1 cellular context compared by ENCODE assay signal in genomic region chr5:69217732-69218568, GRCh38.
A peak's percentile ranks its signal among the peaks of the same experiment; 100 is the strongest.
TF ChIP-seq lines count a peak whose summit lies in the region.

No MANE protein-coding gene starts in this region.

TF ChIP-seq in K562, 482 proteins besides CTCF, POLR2A, EP300 and RAD21 (continued from another document and continues in another):
- TF ChIP-seq NR0B1 (IDR thresholded peaks at IDR 0.05; ENCODE audit: partially characterized antibody) (no peak), RB1 (IDR thresholded peaks at IDR 0.05; ENCODE audit: low read depth) (0 out of 2 replicates have a peak, but pooled peaks have one; percentile 2), GTF2E2 (tag; IDR thresholded peaks at IDR 0.05) (peak; percentile 72; the same call in 1 of the 2 replicates), KLF10 (CRISPR knock-in tag; IDR thresholded peaks at IDR 0.05) (no peak), ZNF589 (CRISPR knock-in tag; IDR thresholded peaks at IDR 0.05; ENCODE audit: low read depth) (peak; percentile 56; the same call in 1 of the 2 replicates), CCNT2 (IDR thresholded peaks at IDR 0.05; ENCODE audit: borderline replicate concordance, extremely low read depth, insufficient read length, low read depth, low read length) (peak; percentile 20), GMEB1 (CRISPR knock-in tag; IDR thresholded peaks at IDR 0.05) (no peak), FOXK2 (conservative IDR thresholded peaks at IDR 0.05 in 1 of 2, IDR thresholded peaks at IDR 0.05 in 1 of 2; ENCODE audit: low read depth in 2 of 2) (0 out of 4 replicates have a peak, but pooled peaks of 1 of the 2 experiments have one; percentile 10), KDM5B (IDR thresholded peaks at IDR 0.05; ENCODE audit: insufficient replicate concordance, low read depth, low read length) (peak; percentile 75), BHLHE40 (IDR thresholded peaks at IDR 0.05; ENCODE audit: low read length) (peak; percentile 36), ZBTB43 (CRISPR knock-in tag; IDR thresholded peaks at IDR 0.05) (peak; percentile 69; the same call in 1 of the 2 replicates), TARDBP (IDR thresholded peaks at IDR 0.05) (no peak), NFRKB (IDR thresholded peaks at IDR 0.05; ENCODE audit: low read depth) (peak; percentile 77), CHAMP1 (IDR thresholded peaks at IDR 0.05) (0 out of 2 replicates have a peak, but pooled peaks have one; percentile 57), PTRF (tag; IDR thresholded peaks at IDR 0.05) (no peak), TOE1 (IDR thresholded peaks at IDR 0.05; ENCODE audit: borderline replicate concordance) (peak; percentile 47; the same call in 1 of the 2 replicates), TOE1 (CRISPR knock-in tag; IDR thresholded peaks at IDR 0.05; ENCODE audit: borderline replicate concordance, low read depth) (peak; percentile 58; the same call in 1 of the 2 replicates), MXI1 (IDR thresholded peaks at IDR 0.05; ENCODE audit: low read depth, low read length) (no peak), ZBTB1 (CRISPR knock-in tag; IDR thresholded peaks at IDR 0.05; ENCODE audit: borderline replicate concordance, low read depth) (0 out of 2 replicates have a peak, but pooled peaks have one; percentile 82), GABPB1 (CRISPR knock-in tag; IDR thresholded peaks at IDR 0.05) (peak; percentile 84), TAF1 (IDR thresholded peaks at IDR 0.05; ENCODE audit: control insufficient read depth, extremely low read depth, insufficient read depth, low read length, severe bottlenecking) (peak; percentile 75), ZBTB26 (CRISPR knock-in tag; IDR thresholded peaks at IDR 0.05) (peak; percentile 84; the same call in 1 of the 2 replicates), YY1 (IDR thresholded peaks at IDR 0.05; ENCODE audit: borderline replicate concordance in 1 of 3, control insufficient read depth in 1 of 3, extremely low read depth in 1 of 3, insufficient read depth in 3 of 3, insufficient read length in 1 of 3, insufficient replicate concordance in 2 of 3, low read depth in 1 of 3, low read length in 2 of 3) (peak; percentile 61 to 95 (median 87)), PTTG1 (tag; IDR thresholded peaks at IDR 0.05; ENCODE audit: low read depth) (no peak), MLLT1 (IDR thresholded peaks at IDR 0.05) (peak; percentile 40 to 71; a peak in 3 of 4 replicates), CXXC5 (CRISPR knock-in tag; IDR thresholded peaks at IDR 0.05) (peak; percentile 77), SMARCB1 (IDR thresholded peaks at IDR 0.05; ENCODE audit: insufficient read length, low read depth) (no peak), ARID1B (IDR thresholded peaks at IDR 0.05) (peak; percentile 44), U2AF1 (optimal IDR thresholded peaks at IDR 0.05; ENCODE audit: low read depth, low read length) (no peak), GATA2 (CRISPR knock-in tag; IDR thresholded peaks at IDR 0.05) (no peak), ZZZ3 (IDR thresholded peaks at IDR 0.05) (0 out of 2 replicates have a peak, but pooled peaks have one; percentile 60), ZNF507 (tag; conservative IDR thresholded peaks at IDR 0.05) (no peak), SRF (CRISPR knock-in tag; IDR thresholded peaks at IDR 0.05) (0 out of 4 replicates have a peak, but pooled peaks of 1 of the 2 experiments have one; percentile 49), NCOA6 (IDR thresholded peaks at IDR 0.05) (no peak), ADNP (tag; IDR thresholded peaks at IDR 0.05) (no peak), TAF7 (tag; IDR thresholded peaks at IDR 0.05) (peak; percentile 82; the same call in 1 of the 2 replicates), ZNF41 (CRISPR knock-in tag; conservative IDR thresholded peaks at IDR 0.05) (0 out of 2 replicates have a peak, but pooled peaks have one; percentile 42), TEAD1 (CRISPR knock-in tag; IDR thresholded peaks at IDR 0.05) (0 out of 4 replicates have a peak, but pooled peaks of 1 of the 2 experiments have one; percentile 24), HLTF (IDR thresholded peaks at IDR 0.05) (peak; percentile 30; the same call in 1 of the 2 replicates), FOS (IDR thresholded peaks at IDR 0.05; ENCODE audit: extremely low read depth, insufficient read length) (peak; percentile 77), THRAP3 (IDR thresholded peaks at IDR 0.05; ENCODE audit: borderline replicate concordance) (peak; percentile 86; the same call in 1 of the 2 replicates), NFXL1 (CRISPR knock-in tag; IDR thresholded peaks at IDR 0.05) (no peak), ARNT (IDR thresholded peaks at IDR 0.05) (peak in 1 of 2 experiments; percentile 60; a peak in 1 of 4 replicates), CTCFL (IDR thresholded peaks at IDR 0.05; ENCODE audit: borderline replicate concordance, insufficient read depth, low read depth, low read length, poor library complexity, severe bottlenecking) (peak; percentile 8), ZNF316 (IDR thresholded peaks at IDR 0.05) (peak; percentile 46; the same call in 1 of the 2 replicates), MTA2 (IDR thresholded peaks at IDR 0.05; ENCODE audit: low read depth) (no peak), HBP1 (CRISPR knock-in tag; IDR thresholded peaks at IDR 0.05) (peak; percentile 75; the same call in 1 of the 2 replicates), KAT7 (CRISPR knock-in tag; IDR thresholded peaks at IDR 0.05; ENCODE audit: borderline replicate concordance) (peak; percentile 86), PHF8 (IDR thresholded peaks at IDR 0.05; ENCODE audit: borderline replicate concordance, low read length) (peak; percentile 91; the same call in 1 of the 2 replicates), PHB (CRISPR knock-in tag; IDR thresholded peaks at IDR 0.05) (no peak), ZFX (CRISPR knock-in tag; IDR thresholded peaks at IDR 0.05) (peak; percentile 33; the same call in 1 of the 2 replicates), NR1H2 (CRISPR knock-in tag; IDR thresholded peaks at IDR 0.05) (peak; percentile 74), NBN (IDR thresholded peaks at IDR 0.05; ENCODE audit: low read depth) (peak; percentile 17), MAX (CRISPR knock-in tag; IDR thresholded peaks at IDR 0.05) (peak; percentile 63), FIP1L1 (IDR thresholded peaks at IDR 0.05; ENCODE audit: low read depth, low read length, poor library complexity, severe bottlenecking) (peak; percentile 61), HOMEZ (CRISPR knock-in tag; IDR thresholded peaks at IDR 0.05) (no peak)
